In the genomic region with DNA sequence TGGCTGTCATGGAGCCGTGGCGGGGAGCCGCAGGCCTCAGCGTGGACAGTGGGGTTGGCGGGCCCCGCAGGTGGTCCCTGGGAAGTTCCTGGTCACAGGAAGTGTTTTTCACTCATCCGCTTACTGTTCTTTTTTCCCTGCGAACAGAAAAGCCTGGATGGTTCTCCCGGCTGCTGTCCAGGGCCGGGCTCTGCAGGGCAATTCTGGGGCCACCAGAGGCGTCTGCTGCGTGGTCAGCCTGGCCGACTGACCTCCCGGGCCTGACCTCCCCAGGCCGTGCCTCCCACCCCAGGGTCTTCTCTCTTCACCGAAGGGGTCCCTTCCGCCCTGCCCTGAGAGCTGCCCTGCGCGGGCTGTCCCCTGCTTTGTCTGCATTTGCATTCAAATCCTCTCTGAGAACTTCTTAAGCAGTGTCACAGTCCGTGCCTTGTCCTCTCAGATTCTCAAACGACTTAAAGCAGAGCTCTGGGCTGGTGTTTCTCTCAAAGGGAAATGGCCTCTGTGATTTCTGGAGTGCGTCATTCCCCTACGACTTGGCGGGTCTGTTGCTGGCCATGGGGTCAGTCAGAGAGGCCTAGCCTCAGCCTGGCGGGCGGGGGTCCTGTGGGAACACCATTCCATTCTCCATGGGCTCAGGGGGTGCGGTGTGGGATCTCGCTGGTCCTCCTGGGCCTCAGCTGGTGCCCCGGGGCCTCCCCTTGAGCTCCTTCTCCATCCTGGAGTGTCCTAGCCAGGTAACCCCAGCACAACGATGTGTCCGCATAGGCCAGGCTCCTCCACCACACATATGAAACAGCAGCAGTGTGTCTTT, we compare ENCODE assay signal across 29 cellular contexts. TPM values are rescaled to one million over a fixed set of nuclear protein-coding genes. Genes with fewer than 3 reads are reported as not detected.
A peak's percentile ranks its signal among the peaks of the same experiment; 100 is the strongest.
DNase-seq lines count a peak whose midpoint lies in the region; ATAC-seq, FAIRE-seq and TF ChIP-seq lines count a peak whose summit lies in the region.
"Had no signal": no experiment of that assay in that cellular context is flagged by ENCODE, and none has a peak within 500 bp of the region (broad histone marks: within the 10 kb centered on the region; RNA-seq: fewer than 3 reads in every experiment).

No MANE protein-coding gene starts in this region.

- in situ Hi-C loops in K562 (cut with MboI) = no loop called here

- H2BK120ac ChIP-seq in mesenchymal stem cell (ENCODE audit: low read depth, low read length) = no peak overlapping the region

- H4K20me1 ChIP-seq in K562 (replicated peaks; ENCODE audit: control insufficient read depth, insufficient read depth, low read length) = no peaks in the 10 kb centered on the region

- peak overlapping the region; percentile 27 for H4K8ac ChIP-seq in mesenchymal stem cell (ENCODE audit: low read length)

- H2BK15ac ChIP-seq in mesenchymal stem cell (ENCODE audit: low read depth, poor library complexity, severe bottlenecking) = peak overlapping the region; percentile 84

- TF ChIP-seq RAD21 in K562 (CRISPR knock-in tag; conservative IDR thresholded peaks at IDR 0.05 in 1 of 2, IDR thresholded peaks at IDR 0.05 in 1 of 2) = no peak

- H2AFZ ChIP-seq in K562 (ENCODE audit: low read depth, low read length) (no peak overlapping the region), mesenchymal stem cell (ENCODE audit: low read depth, low read length) (no peak overlapping the region)

- CTCF ChIA-PET in K562 (lab: Yijun Ruan, JAX; ENCODE audit: low intra/inter-chr PET ratio) = no interaction called here

- H3K36me3 ChIP-seq in HUES64 (ENCODE audit: insufficient read depth, low read length) (no peaks in the 10 kb centered on the region), K562 (ENCODE audit: control insufficient read depth, insufficient read depth, low read length) (no peaks in the 10 kb centered on the region), mesenchymal stem cell (ENCODE audit: control insufficient read depth in 1 of 2, insufficient read depth in 2 of 2, low read depth in 1 of 2, low read length in 2 of 2) (peaks cover 0 to 5% of the 10 kb centered on the region in 2 experiments), sigmoid colon (no peaks in the 10 kb centered on the region)
- H3K36me3 ChIP-seq: lower lobe of right lung had no signal

- no peak overlapping the region for H2AK5ac ChIP-seq in mesenchymal stem cell (ENCODE audit: low read length, severe bottlenecking)

- no peak overlapping the region for H2BK5ac ChIP-seq in mesenchymal stem cell (ENCODE audit: low read depth, low read length, poor library complexity, severe bottlenecking)

- H3K23ac ChIP-seq in mesenchymal stem cell (ENCODE audit: low read length in 2 of 2) = no peak overlapping the region

- no peaks in the 10 kb centered on the region for H3K9me3 ChIP-seq in HUES64 (ENCODE audit: insufficient read depth, low read depth, low read length)
- H3K9me3 ChIP-seq in K562 (replicated peaks; ENCODE audit: control insufficient read depth, insufficient read depth, low read depth, low read length) = no peaks in the 10 kb centered on the region; the same call in 1 of the 2 replicates
- no peaks in the 10 kb centered on the region for H3K9me3 ChIP-seq in mesenchymal stem cell (ENCODE audit: control insufficient read depth, low read length)
- no peaks in the 10 kb centered on the region for H3K9me3 ChIP-seq in sigmoid colon
- H3K9me3 ChIP-seq: lower lobe of right lung had no signal

- TF ChIP-seq POLR2A in K562 (conservative IDR thresholded peaks at IDR 0.05) (no peak), sigmoid colon (IDR thresholded peaks at IDR 0.05) (no peak)

- H3K27ac ChIP-seq in HUES64 (ENCODE audit: low read depth, low read length) (peak overlapping the region; percentile 24; the same call in 1 of the 2 replicates), K562 (ENCODE audit: extremely low read depth, low read depth, low read length) (no peak overlapping the region), mesenchymal stem cell (ENCODE audit: low read length, poor library complexity, severe bottlenecking) (no peak overlapping the region), sigmoid colon (peak overlapping the region; percentile 39 to 89 (median 66))
- H3K27ac ChIP-seq: dorsolateral prefrontal cortex, epithelial cell of prostate, lower lobe of right lung had no signal

- WGBS in HUES64 = 52% methylated on average over 31 of the region's 31 CpGs
- 11% methylated on average over 24 of the region's 31 CpGs for WGBS in K562 (ENCODE audit: insufficient coverage, low coverage, missing lambda C conversion rate)
- 76% methylated on average over 31 of the region's 31 CpGs for WGBS in mesenchymal stem cell
- 90 to 94% methylated on average over 31 of the region's 31 CpGs for WGBS in sigmoid colon, 2 donors

- H3K4me2 ChIP-seq in K562 (ENCODE audit: insufficient read depth, low read length) (no peak overlapping the region), mesenchymal stem cell (ENCODE audit: low read length, poor library complexity, severe bottlenecking) (no peak overlapping the region)

- peak; percentile 22; the same call in 1 of the 3 replicates for ATAC-seq in K562
- ATAC-seq in HG02970 (IDR thresholded peaks at IDR 0.05; ENCODE audit: low FRiP score, unreplicated experiment) = no peak
- ATAC-seq: activated naive CD4-positive, alpha-beta T cell treated with anti-CD3 and anti-CD28 coated beads, Interleukin-2, amount 50 U/mL, for 72 hours; lower lobe of right lung had no signal

- H3K4me1 ChIP-seq in HUES64 (ENCODE audit: insufficient read depth, low read length) (peaks cover 20% of the 10 kb centered on the region), K562 (replicated peaks in 1 of 2; ENCODE audit: control insufficient read depth in 2 of 2, insufficient read depth in 2 of 2, low read length in 2 of 2) (peaks cover 4 to 12% of the 10 kb centered on the region in 2 experiments; a peak in 4 of 5 replicates), mesenchymal stem cell (ENCODE audit: control insufficient read depth, insufficient read depth, low read depth, low read length) (peaks cover 31% of the 10 kb centered on the region), sigmoid colon (peaks cover 0 to 93% (median 82%) of the 10 kb centered on the region in 4 donors)

- H3K18ac ChIP-seq in mesenchymal stem cell (ENCODE audit: low read depth in 1 of 2, low read length in 2 of 2) = peak overlapping the region; percentile 25 to 29

- H3K79me2 ChIP-seq in K562 (ENCODE audit: control insufficient read depth, insufficient read depth, low read length) = no peaks in the 10 kb centered on the region

- no peak overlapping the region for H3K14ac ChIP-seq in mesenchymal stem cell (ENCODE audit: low read length in 2 of 2)

- H3K4me3 ChIP-seq in HUES64 (ENCODE audit: low read length) (no peak overlapping the region), K562 (no peak overlapping the region), mesenchymal stem cell (ENCODE audit: insufficient read depth in 1 of 2, low read depth in 1 of 2, low read length in 2 of 2) (no peak overlapping the region), sigmoid colon (no peak overlapping the region)
- H3K4me3 ChIP-seq: dorsolateral prefrontal cortex, lower lobe of right lung had no signal

- intact Hi-C loops in K562 (cut with micrococcal nuclease) = no loop called here
- intact Hi-C loops in sigmoid colon (cut with DNase I) = no loop called here

- DNase-seq in K562 (ENCODE audit: extremely low read depth in 1 of 4, low spot score in 3 of 4) (no peak), mesenchymal stem cell (no peak), sigmoid colon (no peak), Ammon's horn (ENCODE audit: low spot score) (no peak), NCI-H526 (lab: John Stamatoyannopoulos, UW) (no peak)
- DNase-seq in activated CD4-positive, CD25-positive, alpha-beta regulatory T cell treated with anti-CD3 and anti-CD28 coated beads, Interleukin-2, amount 50 U/mL, for 72 hours = no peak
- DNase-seq: activated CD4-positive, alpha-beta T cell treated with anti-CD3 and anti-CD28 coated beads for 1 hour; aorta; CD4-positive, alpha-beta memory T cell; central memory CD4-positive, alpha-beta T cell; DMS 273 treated with DMSO at 0.1 percent for 48 hours; HCEC 1CT; immature natural killer cell; lower lobe of right lung; naive B cell; NCI-H1092 treated with DMSO at 0.1 percent for 48 hours; NCI-H2029; NCI-H226; NCI-H82; OCI-M1; Right ventricle myocardium superior; stimulated activated CD4-positive, alpha-beta T cell treated with anti-CD3 and anti-CD28 coated beads, Interleukin-1b, Interleukin-23, amount 100 ng/mL, for 48 hours had no signal

- TF ChIP-seq EP300 in K562 (IDR thresholded peaks at IDR 0.05; ENCODE audit: low read length) (no peak), sigmoid colon (IDR thresholded peaks at IDR 0.05) (no peak)

- H3K9ac ChIP-seq in HUES64 (ENCODE audit: low read depth, low read length) (no peak overlapping the region), K562 (ENCODE audit: insufficient read depth in 1 of 2, low read depth in 2 of 2, low read length in 2 of 2) (no peak overlapping the region), mesenchymal stem cell (ENCODE audit: low read length) (no peak overlapping the region)

- BruUV-seq in K562 (replicated peaks; lab: Mats Ljungman, UMichigan) = no TSS peak

- peak overlapping the region in 1 of 2 experiments; percentile 9 for H3K4ac ChIP-seq in mesenchymal stem cell (ENCODE audit: low read depth in 1 of 2, low read length in 2 of 2)

- H3K9me1 ChIP-seq in K562 (ENCODE audit: control insufficient read depth, insufficient read depth, low read length) = no peaks in the 10 kb centered on the region

- no peak for TF ChIP-seq CTCF in K562 (IDR thresholded peaks at IDR 0.05 in 2 of 3, conservative IDR thresholded peaks at IDR 0.05 in 1 of 3; ENCODE audit: insufficient read depth in 2 of 3, low read depth in 1 of 3, low read length in 3 of 3)
- no peak for TF ChIP-seq CTCF in sigmoid colon (IDR thresholded peaks at IDR 0.05)

- no peak overlapping the region for H4K91ac ChIP-seq in mesenchymal stem cell (ENCODE audit: low read length)

- POLR2A ChIA-PET in K562 (lab: Yijun Ruan, JAX) = interaction anchor here (0.6 to 0.8 kb wide), 2 partner anchors 11 to 240 kb away, joined by 3 read pairs; no protein-coding TSS in a partner anchor

- H3K27me3 ChIP-seq in HUES64 (ENCODE audit: insufficient read depth, low read length) (no peaks in the 10 kb centered on the region), K562 (ENCODE audit: control insufficient read depth in 2 of 2, insufficient read depth in 2 of 2, low read length in 2 of 2) (peaks cover 18 to 71% of the 10 kb centered on the region in 2 experiments), mesenchymal stem cell (ENCODE audit: control insufficient read depth in 1 of 2, insufficient read depth in 1 of 2, low read length in 2 of 2) (no peaks in the 10 kb centered on the region), sigmoid colon (no peaks in the 10 kb centered on the region)
- H3K27me3 ChIP-seq: dorsolateral prefrontal cortex had no signal

- H3K79me1 ChIP-seq in mesenchymal stem cell (replicated peaks; ENCODE audit: low read length, poor library complexity, severe bottlenecking) = peaks cover 21% of the 10 kb centered on the region

- no peak for FAIRE-seq in K562 (lab: Jason Lieb, UNC)
- FAIRE-seq: G401.6, GM18507 had no signal

- H2BK12ac ChIP-seq in mesenchymal stem cell (ENCODE audit: low read length in 2 of 2) = peak overlapping the region; percentile 20 to 60

RNA-seq across cellular contexts. Expression of a gene that starts 38.3 kb away (rescaled TPM):
- 1.3 TPM for polyA plus RNA-seq in HUES64 (2013, experiment 1 of 2)
- 2.1 TPM for polyA plus RNA-seq in HUES64 (2013, experiment 2 of 2)
- 0.14 and 0.16 TPM in 2 replicates for total RNA-seq in K562 (2011; cell fraction: chromatin; rRNA removed; ENCODE audit: low replicate concordance)
- 0.13 TPM in 1 of 2 replicates, not detected in the other for total RNA-seq in K562 (2011; cell fraction: nucleolus; rRNA removed)
- total RNA-seq in K562 (2011; cell fraction: nucleoplasm; rRNA removed) = 0.15 TPM in 1 of 2 replicates, not detected in the other
- total RNA-seq in K562 (2014; rRNA removed) = 0.12 and 0.14 TPM in 2 replicates
- total RNA-seq in K562 (2014; rRNA removed; fragmentation: Illumina TruSeq; extraction: Trizol) = 0.07 and 0.13 TPM in 2 replicates
- 0.04 and 0.07 TPM in 2 replicates for total RNA-seq in K562 (2015; rRNA removed; fragmentation: Illumina TruSeq; extraction: Trizol)
- 0.20 and 0.31 TPM in 2 replicates for total RNA-seq in K562 (2021)
- 0.03 TPM in 2 replicates for polyA plus RNA-seq in K562 (2011; rRNA removed)
- polyA plus RNA-seq in K562 (2011; cell fraction: cytosol; rRNA removed) = 0.01 and 0.03 TPM in 2 replicates
- polyA plus RNA-seq in K562 (2011; cell fraction: nucleus; rRNA removed) = 0.04 and 0.08 TPM in 2 replicates
- polyA plus RNA-seq in K562 (2012) = 0.23 and 2.7 TPM in 2 replicates
- polyA plus RNA-seq in K562 (2014; fragmentation: Illumina TruSeq; extraction: Trizol) = 0.12 and 0.16 TPM in 2 replicates
- polyA plus RNA-seq in K562 (2014; fragmentation: Nextera tagmentation; extraction: Ambion mirVana) = under 1 TPM in 1 of 2 experiments, not detected in 1; 0.03 TPM
- 0.08 and 0.18 TPM in 2 replicates for polyA plus RNA-seq in K562 (2014; rRNA removed)
- polyA minus RNA-seq in K562 (2011; rRNA and poly(A)+ RNA removed) = not detected in 2 replicates
- polyA minus RNA-seq in K562 (2011; cell fraction: cytosol; rRNA and poly(A)+ RNA removed) = not detected in 2 replicates
- polyA minus RNA-seq in K562 (2011; cell fraction: nucleus; rRNA and poly(A)+ RNA removed) = not detected in 2 replicates
- 11.5 TPM for polyA plus RNA-seq in mesenchymal stem cell (2013, experiment 1 of 2)
- 11.2 TPM for polyA plus RNA-seq in mesenchymal stem cell (2013, experiment 2 of 2)
- 10 to 100 TPM in 2 of 4 donors, 1 to 10 TPM in 2; 6.3 to 25.5 (median 13.9) TPM for total RNA-seq in sigmoid colon
- polyA plus RNA-seq in sigmoid colon = 1 to 10 TPM in 1 of 3 donors, under 1 TPM in 2; 0.46 to 3.8 (median 0.60) TPM

Comparison
In these comparisons a context has a peak if more than half of its experiments do, and no peak if none do; other contexts are left out.
1. H3K27ac ChIP-seq: peak in HUES64 (single experiment) and sigmoid colon (4 of 4); none in K562 (single experiment) and mesenchymal stem cell (single experiment).
2. RNA of a gene that starts 38.3 kb away (total RNA-seq): 6.3 to 25.5 TPM in sigmoid colon; 0.04 to 0.31 TPM in K562; every median in the first group is over 4 times any median in the second.